8 cellular contexts compared by ENCODE assay signal in genomic region chr1:147600119-147601111, GRCh38. TPM values are rescaled to one million over a fixed set of nuclear protein-coding genes. Genes with fewer than 3 reads are reported as not detected.
A peak's percentile ranks its signal among the peaks of the same experiment; 100 is the strongest.
DNase-seq lines count a peak whose midpoint lies in the region; ATAC-seq and TF ChIP-seq lines count a peak whose summit lies in the region.

No MANE protein-coding gene starts in this region.

- peak overlapping the region; percentile 87 for H3K27ac ChIP-seq in IMR-90 (ENCODE audit: insufficient read depth, low read length)
- peak overlapping the region; percentile 84 to 98 (median 92) for H3K27ac ChIP-seq in gastroesophageal sphincter

- H3K4ac ChIP-seq in IMR-90 (ENCODE audit: low read depth, low read length) = peak overlapping the region; percentile 37

- peaks cover 12% of the 10 kb centered on the region for H3K27me3 Mint-ChIP-seq in activated CD4-positive, alpha-beta T cell treated with anti-CD3 and anti-CD28 coated beads, Interleukin-2, amount 10 ng/mL, durations not matched to agents 24 days and 14 days

- dilution Hi-C loops in IMR-90 (cut with HindIII; ENCODE audit: low sequenced_read_pairs, unreplicated experiment) = no loop called here

- H2AK9ac ChIP-seq in IMR-90 (replicated peaks; ENCODE audit: low read depth, low read length, poor library complexity) = peak overlapping the region; percentile 86

- H4K20me1 ChIP-seq in IMR-90 (ENCODE audit: insufficient read depth, low read length) = no peaks in the 10 kb centered on the region; the same call in 1 of the 2 replicates

- peak overlapping the region; percentile 56 for H2BK5ac ChIP-seq in IMR-90 (ENCODE audit: low read depth, low read length, poor library complexity, severe bottlenecking)

- H3K9me3 ChIP-seq in IMR-90 (ENCODE audit: control insufficient read depth, insufficient read depth, low read length) (no peaks in the 10 kb centered on the region), gastroesophageal sphincter (no peaks in the 10 kb centered on the region)

- H3K14ac ChIP-seq in IMR-90 (replicated peaks; ENCODE audit: low read depth, low read length) = peak overlapping the region; percentile 75; the same call in 1 of the 2 replicates

- TF ChIP-seq CTCF in IMR-90 (conservative IDR thresholded peaks at IDR 0.05; ENCODE audit: low read depth, low read length) (no peak), gastroesophageal sphincter (IDR thresholded peaks at IDR 0.05) (peak in 3 of 4 experiments; percentile 11 to 42 (median 26))

- peaks cover 35% of the 10 kb centered on the region for H3K4me1 Mint-ChIP-seq in activated CD4-positive, alpha-beta T cell treated with anti-CD3 and anti-CD28 coated beads, Interleukin-2, amount 10 ng/mL, durations not matched to agents 24 days and 14 days

- H3K27me3 ChIP-seq in IMR-90 (ENCODE audit: control insufficient read depth, insufficient read depth, low read length) (no peaks in the 10 kb centered on the region), gastroesophageal sphincter (no peaks in the 10 kb centered on the region)

- H3K4me1 ChIP-seq in IMR-90 (ENCODE audit: control insufficient read depth, insufficient read depth, low read length) (peaks cover 4% of the 10 kb centered on the region), gastroesophageal sphincter (peaks cover 0 to 53% (median 6%) of the 10 kb centered on the region in 3 donors)

- no peak for TF ChIP-seq POLR2A in IMR-90 (IDR thresholded peaks at IDR 0.05; ENCODE audit: low read depth, low read length)
- peak in 1 of 2 donors; percentile 52 for TF ChIP-seq POLR2A in gastroesophageal sphincter (IDR thresholded peaks at IDR 0.05)

- no peak overlapping the region for H2BK20ac ChIP-seq in IMR-90 (ENCODE audit: low read depth, low read length)

- POLR2A ChIA-PET in IMR-90 (lab: Charles Lee; ENCODE audit: unreplicated experiment) = interaction anchor here (1.3 kb wide), 1 partner anchor 58 kb away, joined by 5 read pairs; the partner anchor contains the start of gene BCL9

- in situ Hi-C loops in IMR-90 (cut with MboI; ENCODE audit: low sequenced_read_pairs) = no loop called here

- TF ChIP-seq EP300 in gastroesophageal sphincter (IDR thresholded peaks at IDR 0.05) = no peak

- H2AFZ ChIP-seq in IMR-90 (replicated peaks; ENCODE audit: low read length, poor library complexity) = peak overlapping the region; percentile 92

- peak overlapping the region; percentile 72 for H3K56ac ChIP-seq in IMR-90 (ENCODE audit: extremely low read depth, insufficient read depth, low read length)

- H3K4me3 Mint-ChIP-seq in activated CD4-positive, alpha-beta T cell treated with anti-CD3 and anti-CD28 coated beads, Interleukin-2, amount 10 ng/mL, durations not matched to agents 24 days and 14 days = peak overlapping the region; percentile 99

- peak overlapping the region; percentile 76; the same call in 1 of the 2 replicates for H3K23ac ChIP-seq in IMR-90 (ENCODE audit: low read depth, low read length)

- H3K36me3 Mint-ChIP-seq in activated CD4-positive, alpha-beta T cell treated with anti-CD3 and anti-CD28 coated beads, Interleukin-2, amount 10 ng/mL, durations not matched to agents 24 days and 14 days (ENCODE audit: low read depth) = peaks cover 16% of the 10 kb centered on the region

- no TSS peak for BruUV-seq in IMR-90 (replicated peaks; lab: Mats Ljungman, UMichigan)

- peak overlapping the region; percentile 92 for H3K27ac Mint-ChIP-seq in activated CD4-positive, alpha-beta T cell treated with anti-CD3 and anti-CD28 coated beads, Interleukin-2, amount 10 ng/mL, durations not matched to agents 24 days and 14 days

- H2BK15ac ChIP-seq in IMR-90 (ENCODE audit: low read depth, low read length) = no peak overlapping the region

- H4K5ac ChIP-seq in IMR-90 (ENCODE audit: low read depth, low read length) = no peak overlapping the region

- peak overlapping the region; percentile 99 for H3K4me2 ChIP-seq in IMR-90 (ENCODE audit: low read depth, low read length)

- peak; percentile 47 for DNase-seq in DMS 273 (lab: John Stamatoyannopoulos, UW; ENCODE audit: unreplicated experiment)
- no peak for DNase-seq in DMS 273 treated with DMSO at 0.1 percent for 48 hours (lab: John Stamatoyannopoulos, UW)
- DNase-seq in IMR-90 = peak; percentile 70
- peak; percentile 60 for DNase-seq in activated CD4-positive, alpha-beta T cell treated with anti-CD3 and anti-CD28 coated beads, Interleukin-2, amount 10 ng/mL, durations not matched to agents 24 days and 14 days
- peak; percentile 81 for DNase-seq in renal cortical epithelial cell (ENCODE audit: low read depth)

- H2AK5ac ChIP-seq in IMR-90 (ENCODE audit: low read depth, low read length) = peak overlapping the region; percentile 64

- H4K91ac ChIP-seq in IMR-90 (ENCODE audit: insufficient read depth, low read depth, low read length) = no peak overlapping the region

- H4K8ac ChIP-seq in IMR-90 (ENCODE audit: low read depth in 2 of 2, low read length in 2 of 2) = 0 out of 4 replicates have a peak overlapping the region, but pooled peaks of 1 of the 2 experiments have one; percentile 19

- peaks cover 3% of the 10 kb centered on the region for H3K9me3 Mint-ChIP-seq in activated CD4-positive, alpha-beta T cell treated with anti-CD3 and anti-CD28 coated beads, Interleukin-2, amount 10 ng/mL, durations not matched to agents 24 days and 14 days

- peak overlapping the region; percentile 86 for H3K4me3 ChIP-seq in IMR-90 (ENCODE audit: insufficient read depth, low read depth, low read length)
- peak overlapping the region; percentile 49 to 79 for H3K4me3 ChIP-seq in gastroesophageal sphincter

- H3K9me1 ChIP-seq in IMR-90 (ENCODE audit: insufficient read depth, low read length) = 0 out of 2 replicates have a peak, but pooled peaks cover 3% of the 10 kb centered on the region

- H3K9ac ChIP-seq in IMR-90 (ENCODE audit: low read depth, low read length) = peak overlapping the region; percentile 83

- WGBS in IMR-90 (ENCODE audit: extremely low coverage in 2 of 2, insufficient read length in 1 of 2), 2 experiments = 0% methylated on average over 2 of the region's 42 CpGs; no CpG with 5 or more reads in 1 of the 2 experiments
- WGBS in gastroesophageal sphincter (ENCODE audit: low coverage in 1 of 2), 2 donors = 0 to 1% methylated on average over 4 to 11 of the region's 42 CpGs

- intact Hi-C loops in IMR-90 (cut with micrococcal nuclease) = loop anchor here (2.0 kb wide), 1 partner anchor 26 kb away; no protein-coding TSS in a partner anchor
- intact Hi-C loops in activated CD4-positive, alpha-beta T cell treated with anti-CD3 and anti-CD28 coated beads, Interleukin-2, amount 10 ng/mL, durations not matched to agents 24 days and 14 days (cut with micrococcal nuclease) = loop anchor here (1.0 to 5.0 kb wide), 5 partner anchors 18 to 72 kb away; partner anchors contain the start of gene ACP6

- H3K79me1 ChIP-seq in IMR-90 (ENCODE audit: low read depth in 1 of 2, low read length in 2 of 2) = peaks cover 16 to 31% of the 10 kb centered on the region in 2 experiments

- no peak overlapping the region; the same call in 1 of the 2 replicates for H3K18ac ChIP-seq in IMR-90 (ENCODE audit: low read depth, low read length)

- no peak for TF ChIP-seq RAD21 in IMR-90 (IDR thresholded peaks at IDR 0.05; ENCODE audit: low read length)

- H2BK120ac ChIP-seq in IMR-90 (ENCODE audit: low read depth, low read length) = no peak overlapping the region

- ATAC-seq in IMR-90 (ENCODE audit: low read depth) (no peak), gastroesophageal sphincter (no peak), HG02973 (IDR thresholded peaks at IDR 0.05; ENCODE audit: unreplicated experiment) (no peak), GM18909 (IDR thresholded peaks at IDR 0.05; ENCODE audit: poor library complexity, unreplicated experiment) (no peak)

- CTCF ChIA-PET in IMR-90 (lab: Yijun Ruan, JAX) = interaction anchor here (1.1 kb wide), 1 partner anchor 107 kb away, joined by 3 read pairs; no protein-coding TSS in a partner anchor

- no peaks in the 10 kb centered on the region for H3K36me3 ChIP-seq in IMR-90 (ENCODE audit: control insufficient read depth, insufficient read depth, low read length)
- H3K36me3 ChIP-seq in gastroesophageal sphincter = no peaks in the 10 kb centered on the region

TF ChIP-seq in IMR-90, 13 proteins besides CTCF, POLR2A, EP300 and RAD21:
- 0 out of 2 replicates have a peak, but pooled peaks have one; percentile 22 for TF ChIP-seq MAZ (IDR thresholded peaks at IDR 0.05; ENCODE audit: borderline replicate concordance, low read depth, low read length)
- TF ChIP-seq FOS (IDR thresholded peaks at IDR 0.05; ENCODE audit: low read depth, low read length) = peak; percentile 70
- no peak for TF ChIP-seq CHD1 (IDR thresholded peaks at IDR 0.05; ENCODE audit: low read depth, low read length)
- TF ChIP-seq RCOR1 (IDR thresholded peaks at IDR 0.05; ENCODE audit: insufficient replicate concordance, low read length) = peak; percentile 61
- TF ChIP-seq CEBPB (IDR thresholded peaks at IDR 0.05; ENCODE audit: low read depth, low read length) = peak; percentile 80
TF ChIP-seq in IMR-90: peak in this region for 4.

RNA-seq across cellular contexts. Expression of gene BCL9, which starts 59.1 kb away (rescaled TPM):
- total RNA-seq in IMR-90 (2012; rRNA removed) (3.6 and 5.0 TPM in 2 replicates), gastroesophageal sphincter (10 to 100 TPM; 21.4 to 53.0 (median 30.5) TPM), renal cortical epithelial cell (4.9 and 17.2 TPM in 2 replicates)
- 10.5 and 12.4 TPM in 2 replicates for polyA plus RNA-seq in IMR-90 (2012; rRNA removed)
- 4.2 and 9.7 TPM in 2 replicates for polyA plus RNA-seq in IMR-90 (2012; cell fraction: cytosol; rRNA removed)
- 9.2 and 12.4 TPM in 2 replicates for polyA plus RNA-seq in IMR-90 (2012; cell fraction: nucleus; rRNA removed; ENCODE audit: low replicate concordance)
- 30.8 and 33.3 TPM in 2 replicates for total RNA-seq in activated CD4-positive, alpha-beta T cell treated with anti-CD3 and anti-CD28 coated beads, Interleukin-2, amount 10 ng/mL, durations not matched to agents 24 days and 14 days
